Comparison of ENCODE assay signal across 16 cellular contexts in genomic region chr10:112960151-112960681, GRCh38. TPM values are rescaled to one million over a fixed set of nuclear protein-coding genes. Genes with fewer than 3 reads are reported as not detected.
DNase-seq lines count a peak whose midpoint lies in the region; TF ChIP-seq lines count a peak whose summit lies in the region.
"Had no signal": no experiment of that assay in that cellular context is flagged by ENCODE, and none has a peak within 500 bp of the region (broad histone marks: within the 10 kb centered on the region; RNA-seq: fewer than 3 reads in every experiment).

No MANE protein-coding gene starts in this region.

- H3K9me3 Mint-ChIP-seq in MCF 10A (ENCODE audit: unreplicated experiment), result no peaks in the 10 kb centered on the region

- H3K4me3 ChIP-seq in breast epithelium (no peak overlapping the region), astrocyte of the spinal cord (ENCODE audit: low read depth, low read length) (no peak overlapping the region), transverse colon (no peak overlapping the region), left ventricle myocardium inferior (no peak overlapping the region)

- TF ChIP-seq CTCF in MCF 10A (IDR thresholded peaks at IDR 0.05; ENCODE audit: unreplicated experiment) (no peak), breast epithelium (IDR thresholded peaks at IDR 0.05) (no peak), astrocyte of the spinal cord (IDR thresholded peaks at IDR 0.05; ENCODE audit: low read depth, low read length) (no peak), transverse colon (IDR thresholded peaks at IDR 0.05) (no peak), left ventricle myocardium inferior (IDR thresholded peaks at IDR 0.05; ENCODE audit: borderline replicate concordance) (no peak)

- H3K9me3 ChIP-seq in breast epithelium (no peaks in the 10 kb centered on the region), transverse colon (no peaks in the 10 kb centered on the region), left ventricle myocardium inferior (replicated peaks) (no peaks in the 10 kb centered on the region)

- CTCF ChIA-PET in MCF 10A (lab: Yijun Ruan, JAX), result interaction anchor here (0.7 to 1.3 kb wide), 5 partner anchors 8 to 166 kb away, joined by 3 to 8 read pairs (median 4); no protein-coding TSS in a partner anchor

- no peaks in the 10 kb centered on the region for H3K27me3 Mint-ChIP-seq in MCF 10A (ENCODE audit: insufficient read depth, unreplicated experiment)

- H3K27ac ChIP-seq in breast epithelium (no peak overlapping the region), transverse colon (peak overlapping the region in 3 of 4 donors; percentile 25 to 95 (median 64)), left ventricle myocardium inferior (replicated peaks) (no peak overlapping the region)

- H3K4me3 Mint-ChIP-seq in MCF 10A (ENCODE audit: unreplicated experiment), result no peak overlapping the region
- H3K4me3 Mint-ChIP-seq: naive thymus-derived CD4-positive, alpha-beta T cell had no signal

- H3K4me1 Mint-ChIP-seq in MCF 10A (ENCODE audit: insufficient read depth, unreplicated experiment), result peaks cover 74% of the 10 kb centered on the region

- no peaks in the 10 kb centered on the region for H3K36me3 ChIP-seq in breast epithelium
- no peaks in the 10 kb centered on the region for H3K36me3 ChIP-seq in transverse colon
- no peaks in the 10 kb centered on the region for H3K36me3 ChIP-seq in left ventricle myocardium inferior

- POLR2A ChIA-PET in MCF 10A (lab: Yijun Ruan, JAX), result interaction anchor here (0.8 to 2.7 kb wide), 6 partner anchors 27 to 147 kb away, joined by 3 to 18 read pairs (median 12); no protein-coding TSS in a partner anchor

- TF ChIP-seq EP300 in transverse colon (IDR thresholded peaks at IDR 0.05; ENCODE audit: low read depth), result no peak

- peak overlapping the region; percentile 62 for H3K27ac Mint-ChIP-seq in MCF 10A (ENCODE audit: low read depth, unreplicated experiment)

- DNase-seq in MCF 10A (ENCODE audit: unreplicated experiment) (no peak), breast epithelium (ENCODE audit: low spot score in 2 of 2) (no peak), astrocyte of the spinal cord (ENCODE audit: low read depth, low spot score) (peak; percentile 30), kidney tubule cell (ENCODE audit: low spot score) (peak; percentile 65), transverse colon (no peak), left ventricle myocardium inferior (no peak), head of caudate nucleus (no peak), NCI-H1092 treated with DMSO at 0.1 percent for 48 hours (lab: John Stamatoyannopoulos, UW) (no peak)
- DNase-seq: 8988T; activated CD4-positive, alpha-beta T cell treated with anti-CD3 and anti-CD28 coated beads for 48 hours; activated naive CD4-positive, alpha-beta T cell treated with anti-CD3 and anti-CD28 coated beads, Interleukin-2, amount 50 U/mL, for 16 hours; activated T-cell treated with anti-CD3 and anti-CD28 coated beads for 4 hours; MM.1S; naive thymus-derived CD4-positive, alpha-beta T cell; NCI-H187 treated with DMSO at 0.1 percent for 48 hours; NCI-H446 had no signal

- BruUV-seq in MCF 10A (replicated peaks; lab: Mats Ljungman, UMichigan), result no TSS peak

- WGBS in transverse colon (ENCODE audit: low coverage in 1 of 2), 2 donors, result 85 to 87% methylated on average over 2 to 4 of the region's 4 CpGs

- peaks cover 0 to 7% of the 10 kb centered on the region in 2 donors for H3K4me1 ChIP-seq in breast epithelium
- H3K4me1 ChIP-seq in transverse colon, result peaks cover 24 to 87% (median 59%) of the 10 kb centered on the region in 4 donors
- H3K4me1 ChIP-seq in left ventricle myocardium inferior, result peaks cover 77% of the 10 kb centered on the region

- no peak for TF ChIP-seq POLR2A in breast epithelium (IDR thresholded peaks at IDR 0.05)
- no peak for TF ChIP-seq POLR2A in transverse colon (IDR thresholded peaks at IDR 0.05)

- intact Hi-C loops in MCF 10A (cut with micrococcal nuclease), result no loop called here
- intact Hi-C loops in breast epithelium (cut with DNase I; ENCODE audit: low total_unique reads), result no loop called here
- intact Hi-C loops in transverse colon (cut with DNase I; ENCODE audit: low total_unique reads), result no loop called here
- intact Hi-C loops in left ventricle myocardium inferior (cut with micrococcal nuclease), result no loop called here
- intact Hi-C loops in head of caudate nucleus (cut with DNase I), result no loop called here

- H3K27me3 ChIP-seq in breast epithelium (no peaks in the 10 kb centered on the region), transverse colon (no peaks in the 10 kb centered on the region), left ventricle myocardium inferior (ENCODE audit: low read depth) (no peaks in the 10 kb centered on the region)

- peaks cover 44% of the 10 kb centered on the region for H3K36me3 Mint-ChIP-seq in MCF 10A (ENCODE audit: insufficient read depth, unreplicated experiment)

- in situ Hi-C loops in astrocyte of the spinal cord (cut with HindIII; ENCODE audit: low sequenced_read_pairs) (no loop called here), transverse colon (cut with MboI; ENCODE audit: low pct_ligation_motif_present in 1 of 4, low pct_unique_long_range_greater_than_20kb in 1 of 4, low sequenced_read_pairs in 3 of 4) (loop anchor here in 2 of 4 donors (25.0 kb wide), 2 partner anchors 127 to 427 kb away; no protein-coding TSS in a partner anchor)

RNA-seq across cellular contexts. Expression of gene TCF7L2, which starts 10.2 kb away (rescaled TPM):
- total RNA-seq in MCF 10A (2022) (25.2 and 25.7 TPM in 2 replicates), breast epithelium (10 to 100 TPM; 33.1 to 44.2 (median 34.1) TPM), transverse colon (100 to 1,000 TPM in 3 of 4 donors, 10 to 100 TPM in 1; 84.6 to 249 (median 137) TPM), left ventricle myocardium inferior (8.9 TPM)

Comparison
In these comparisons a context has a peak if more than half of its experiments do, and no peak if none do; other contexts are left out.
1. DNase-seq: peak in astrocyte of the spinal cord (single experiment) and kidney tubule cell (single experiment); none in MCF 10A (single experiment), breast epithelium (0 of 2), transverse colon (single experiment), left ventricle myocardium inferior (single experiment), head of caudate nucleus (0 of 42) and NCI-H1092 treated with DMSO at 0.1 percent for 48 hours (single experiment).
2. H3K27ac ChIP-seq: peak in transverse colon (3 of 4); none in breast epithelium (0 of 2) and left ventricle myocardium inferior (single experiment).